1 cellular context compared by ENCODE assay signal in the genomic region with DNA sequence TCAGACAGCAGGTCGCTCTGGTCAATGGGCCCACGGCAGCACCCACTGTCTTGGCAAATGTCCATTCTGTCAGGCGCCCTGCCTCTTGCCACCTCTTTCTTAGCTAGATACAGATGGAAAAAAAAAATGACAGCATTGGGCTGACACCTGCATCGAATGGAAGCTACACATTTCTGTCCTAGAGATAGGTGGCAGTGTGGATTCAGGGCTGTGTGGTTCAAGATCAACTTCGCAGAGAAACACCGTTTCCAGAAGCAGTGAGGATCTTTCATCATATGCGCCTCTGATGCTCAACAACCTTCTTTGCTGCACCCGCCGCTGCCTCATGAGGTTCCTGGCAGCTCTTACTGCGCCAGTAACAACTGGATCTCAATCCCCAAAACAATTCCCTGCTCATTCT.
TF ChIP-seq lines count a peak whose summit lies in the region.

No MANE protein-coding gene starts in this region.

TF ChIP-seq in GM23338, 12 proteins besides CTCF, POLR2A, EP300 and RAD21 (continued from another document):
- TF ChIP-seq, protein P1, sequence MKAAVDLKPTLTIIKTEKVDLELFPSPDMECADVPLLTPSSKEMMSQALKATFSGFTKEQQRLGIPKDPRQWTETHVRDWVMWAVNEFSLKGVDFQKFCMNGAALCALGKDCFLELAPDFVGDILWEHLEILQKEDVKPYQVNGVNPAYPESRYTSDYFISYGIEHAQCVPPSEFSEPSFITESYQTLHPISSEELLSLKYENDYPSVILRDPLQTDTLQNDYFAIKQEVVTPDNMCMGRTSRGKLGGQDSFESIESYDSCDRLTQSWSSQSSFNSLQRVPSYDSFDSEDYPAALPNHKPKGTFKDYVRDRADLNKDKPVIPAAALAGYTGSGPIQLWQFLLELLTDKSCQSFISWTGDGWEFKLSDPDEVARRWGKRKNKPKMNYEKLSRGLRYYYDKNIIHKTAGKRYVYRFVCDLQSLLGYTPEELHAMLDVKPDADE (IDR thresholded peaks at IDR 0.05), result no peak
- TF ChIP-seq, protein P2, sequence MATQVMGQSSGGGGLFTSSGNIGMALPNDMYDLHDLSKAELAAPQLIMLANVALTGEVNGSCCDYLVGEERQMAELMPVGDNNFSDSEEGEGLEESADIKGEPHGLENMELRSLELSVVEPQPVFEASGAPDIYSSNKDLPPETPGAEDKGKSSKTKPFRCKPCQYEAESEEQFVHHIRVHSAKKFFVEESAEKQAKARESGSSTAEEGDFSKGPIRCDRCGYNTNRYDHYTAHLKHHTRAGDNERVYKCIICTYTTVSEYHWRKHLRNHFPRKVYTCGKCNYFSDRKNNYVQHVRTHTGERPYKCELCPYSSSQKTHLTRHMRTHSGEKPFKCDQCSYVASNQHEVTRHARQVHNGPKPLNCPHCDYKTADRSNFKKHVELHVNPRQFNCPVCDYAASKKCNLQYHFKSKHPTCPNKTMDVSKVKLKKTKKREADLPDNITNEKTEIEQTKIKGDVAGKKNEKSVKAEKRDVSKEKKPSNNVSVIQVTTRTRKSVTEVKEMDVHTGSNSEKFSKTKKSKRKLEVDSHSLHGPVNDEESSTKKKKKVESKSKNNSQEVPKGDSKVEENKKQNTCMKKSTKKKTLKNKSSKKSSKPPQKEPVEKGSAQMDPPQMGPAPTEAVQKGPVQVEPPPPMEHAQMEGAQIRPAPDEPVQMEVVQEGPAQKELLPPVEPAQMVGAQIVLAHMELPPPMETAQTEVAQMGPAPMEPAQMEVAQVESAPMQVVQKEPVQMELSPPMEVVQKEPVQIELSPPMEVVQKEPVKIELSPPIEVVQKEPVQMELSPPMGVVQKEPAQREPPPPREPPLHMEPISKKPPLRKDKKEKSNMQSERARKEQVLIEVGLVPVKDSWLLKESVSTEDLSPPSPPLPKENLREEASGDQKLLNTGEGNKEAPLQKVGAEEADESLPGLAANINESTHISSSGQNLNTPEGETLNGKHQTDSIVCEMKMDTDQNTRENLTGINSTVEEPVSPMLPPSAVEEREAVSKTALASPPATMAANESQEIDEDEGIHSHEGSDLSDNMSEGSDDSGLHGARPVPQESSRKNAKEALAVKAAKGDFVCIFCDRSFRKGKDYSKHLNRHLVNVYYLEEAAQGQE (IDR thresholded peaks at IDR 0.05; ENCODE audit: unreplicated experiment), result no peak
